ENCODE assay signal across 9 cellular contexts in genomic region chr10:104291439-104291951, GRCh38. TPM values are rescaled to one million over a fixed set of nuclear protein-coding genes. Genes with fewer than 3 reads are reported as not detected.
DNase-seq lines count a peak whose midpoint lies in the region; ATAC-seq and TF ChIP-seq lines count a peak whose summit lies in the region.
"Had no signal": no experiment of that assay in that cellular context is flagged by ENCODE, and none has a peak within 500 bp of the region (broad histone marks: within the 10 kb centered on the region; RNA-seq: fewer than 3 reads in every experiment).

No MANE protein-coding gene starts in this region.

- H3K4me1 Mint-ChIP-seq in CD8-positive, alpha-beta T cell (ENCODE audit: low read depth), result peaks cover 5% of the 10 kb centered on the region
- peaks cover 5% of the 10 kb centered on the region for H3K4me1 Mint-ChIP-seq in memory B cell

- no peak overlapping the region for H3K27ac Mint-ChIP-seq in CD8-positive, alpha-beta T cell
- H3K27ac Mint-ChIP-seq in memory B cell, result no peak overlapping the region
- H3K27ac Mint-ChIP-seq: dendritic cell treated with granulocyte-macrophage colony-stimulating factor and Interleukin-4, amounts not matched to agents 40 ng/mL and 50 ng/mL, for 4 days had no signal

- CTCF ChIA-PET in CD8-positive, alpha-beta T cell (lab: Charles Lee), result interaction anchor here (0.6 to 17.3 kb wide), 26 partner anchors 8 to 547 kb away, joined by 3 to 496 read pairs (median 6); partner anchors contain the start of genes CFAP58 and ITPRIP

- peak; percentile 100 for ATAC-seq in CD8-positive, alpha-beta T cell
- ATAC-seq in GM19395 (IDR thresholded peaks at IDR 0.05; ENCODE audit: unreplicated experiment), result peak; percentile 99
- peak; percentile 98 for ATAC-seq in HG03457 (IDR thresholded peaks at IDR 0.05; ENCODE audit: unreplicated experiment)
- peak; percentile 95 for ATAC-seq in memory B cell (ENCODE audit: low read depth)

- H3K4me1 ChIP-seq in CD8-positive, alpha-beta T cell (ENCODE audit: insufficient read depth, low read length), result peaks cover 3% of the 10 kb centered on the region

- H3K27me3 ChIP-seq in CD8-positive, alpha-beta T cell (ENCODE audit: insufficient read depth, low read length), result no peaks in the 10 kb centered on the region

- peaks cover 20% of the 10 kb centered on the region for H3K27me3 Mint-ChIP-seq in CD8-positive, alpha-beta T cell (ENCODE audit: low read depth)
- H3K27me3 Mint-ChIP-seq in memory B cell, result peaks cover 18% of the 10 kb centered on the region

- H3K4me3 Mint-ChIP-seq in CD8-positive, alpha-beta T cell, result no peak overlapping the region
- peak overlapping the region; percentile 54 for H3K4me3 Mint-ChIP-seq in memory B cell
- H3K4me3 Mint-ChIP-seq: dendritic cell treated with granulocyte-macrophage colony-stimulating factor and Interleukin-4, amounts not matched to agents 40 ng/mL and 50 ng/mL, for 4 days had no signal

- peak; percentile 80 to 93 (median 86) for DNase-seq in CD8-positive, alpha-beta T cell
- DNase-seq in NCI-H69 (lab: John Stamatoyannopoulos, UW), result peak; percentile 88
- DNase-seq in activated CD4-positive, alpha-beta T cell treated with anti-CD3 and anti-CD28 coated beads, Interleukin-2, amount 50 U/mL, for 48 hours, result peak; percentile 89 to 91
- DNase-seq in effector CD4-positive, alpha-beta T cell, result peak; percentile 82
- DNase-seq in memory B cell (ENCODE audit: low spot score in 2 of 2), result peak; percentile 86 to 87
- peak; percentile 76 for DNase-seq in stimulated activated CD8-positive, alpha-beta memory T cell treated with anti-CD3 and anti-CD28 coated beads, Interleukin-15, amount 100 ng/mL, for 48 hours (ENCODE audit: low read depth in 2 of 2)

- no peaks in the 10 kb centered on the region for H3K36me3 ChIP-seq in CD8-positive, alpha-beta T cell (ENCODE audit: insufficient read depth, low read length)

- no peak overlapping the region for H3K4me3 ChIP-seq in CD8-positive, alpha-beta T cell (ENCODE audit: low read depth, low read length)

- no peaks in the 10 kb centered on the region for H3K36me3 Mint-ChIP-seq in CD8-positive, alpha-beta T cell
- H3K36me3 Mint-ChIP-seq in memory B cell, result no peaks in the 10 kb centered on the region

- intact Hi-C loops in CD8-positive, alpha-beta T cell (cut with DNase I, micrococcal nuclease), result loop anchor here (1.0 kb wide), 4 partner anchors 14 to 59 kb away; partner anchors contain the start of genes GSTO2 (in 1 of the 2) and ITPRIP (in 1 of the 2)

- peak; percentile 99 for TF ChIP-seq CTCF in CD8-positive, alpha-beta T cell (IDR thresholded peaks at IDR 0.05)

- H3K9me3 Mint-ChIP-seq in CD8-positive, alpha-beta T cell, result no peaks in the 10 kb centered on the region
- no peaks in the 10 kb centered on the region for H3K9me3 Mint-ChIP-seq in memory B cell
- H3K9me3 Mint-ChIP-seq: dendritic cell treated with granulocyte-macrophage colony-stimulating factor and Interleukin-4, amounts not matched to agents 40 ng/mL and 50 ng/mL, for 4 days had no signal

- POLR2A ChIA-PET in CD8-positive, alpha-beta T cell (lab: Charles Lee), result interaction anchor here (0.7 to 1.5 kb wide), 5 partner anchors 23 to 62 kb away, joined by 3 to 7 read pairs (median 5); partner anchors contain the start of genes CFAP58, GSTO2 and ITPRIP

- H3K27ac ChIP-seq in CD8-positive, alpha-beta T cell (ENCODE audit: low read depth, low read length), result no peak overlapping the region

- no peaks in the 10 kb centered on the region for H3K9me3 ChIP-seq in CD8-positive, alpha-beta T cell (ENCODE audit: low read length)

RNA-seq across cellular contexts. Expression of gene GSTO2, which starts 22.5 kb away (rescaled TPM):
- total RNA-seq in CD8-positive, alpha-beta T cell, result under 1 TPM; 0.49 to 0.75 TPM

RNA-seq across cellular contexts. Expression of gene GSTO1, which starts 36.8 kb away (rescaled TPM):
- 10 to 100 TPM in 1 of 2 experiments, 1 to 10 TPM in 1; 9.8 to 11.8 TPM for total RNA-seq in CD8-positive, alpha-beta T cell

RNA-seq across cellular contexts. Expression of gene ITPRIP, which starts 46.8 kb away (rescaled TPM):
- 100 to 1,000 TPM; 212 to 214 TPM for total RNA-seq in CD8-positive, alpha-beta T cell

RNA-seq across cellular contexts. Expression of gene CFAP43, which starts 59.3 kb away (rescaled TPM):
- total RNA-seq in CD8-positive, alpha-beta T cell, result not detected
